In the genomic region with DNA sequence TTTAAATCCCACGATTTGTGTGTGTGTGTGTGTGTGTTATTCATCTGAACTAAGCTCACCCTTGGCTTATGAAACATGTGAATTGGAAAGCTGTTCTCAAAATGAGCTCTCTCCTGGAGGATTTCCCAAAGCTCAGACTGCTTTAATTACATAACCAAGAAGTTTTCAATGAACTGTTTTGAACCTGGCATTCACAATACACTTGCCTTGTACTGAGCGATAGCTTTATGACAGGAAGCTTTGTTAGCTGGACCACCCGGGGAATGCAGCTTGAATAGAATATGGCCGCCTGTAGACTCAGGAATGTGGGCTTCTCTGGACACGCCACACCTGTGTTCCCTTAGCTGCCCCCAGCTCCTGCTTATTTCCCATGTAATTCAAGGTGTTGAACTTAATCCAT, we compare ENCODE assay signal across 21 cellular contexts.
DNase-seq lines count a peak whose midpoint lies in the region; ATAC-seq, FAIRE-seq and TF ChIP-seq lines count a peak whose summit lies in the region.
"Had no signal": no experiment of that assay in that cellular context is flagged by ENCODE, and none has a peak within 500 bp of the region (broad histone marks: within the 10 kb centered on the region; RNA-seq: fewer than 3 reads in every experiment).

No MANE protein-coding gene starts in this region.

- H3K9ac ChIP-seq in GM23248, result no peak overlapping the region
- no peak overlapping the region for H3K9ac ChIP-seq in astrocyte (ENCODE audit: low read length)
- H3K9ac ChIP-seq in HepG2 (ENCODE audit: insufficient read depth, low read depth, low read length), result no peak overlapping the region
- H3K9ac ChIP-seq: BLaER1 had no signal

- no peak for ATAC-seq in GM21515 (IDR thresholded peaks at IDR 0.05; ENCODE audit: unreplicated experiment)
- no peak for ATAC-seq in HepG2
- ATAC-seq: left lobe of liver, PC-3 had no signal

- CTCF ChIA-PET in HepG2 (lab: Yijun Ruan, JAX; ENCODE audit: low intra/inter-chr PET ratio, low total read pairs), result no interaction called here

- H3K27me3 ChIP-seq in GM23248 (replicated peaks; ENCODE audit: insufficient read depth) (no peaks in the 10 kb centered on the region), astrocyte (ENCODE audit: insufficient read depth, low read length) (no peaks in the 10 kb centered on the region), HepG2 (ENCODE audit: control insufficient read depth in 1 of 2, insufficient read depth in 2 of 2, low read length in 2 of 2) (no peaks in the 10 kb centered on the region)
- H3K27me3 ChIP-seq: BLaER1, esophagus muscularis mucosa, tibial nerve had no signal

- H2AFZ ChIP-seq in GM23248, result no peak overlapping the region
- no peak overlapping the region for H2AFZ ChIP-seq in astrocyte (ENCODE audit: low read depth, low read length)
- no peak overlapping the region for H2AFZ ChIP-seq in HepG2 (ENCODE audit: low read length)

- no peak overlapping the region for H3K4me3 ChIP-seq in GM23248
- H3K4me3 ChIP-seq in astrocyte (ENCODE audit: insufficient read depth, low read depth, low read length), result no peak overlapping the region
- H3K4me3 ChIP-seq in fibroblast of the aortic adventitia (ENCODE audit: low read depth, low read length), result no peak overlapping the region
- H3K4me3 ChIP-seq in HepG2 (replicated peaks in 1 of 3; ENCODE audit: insufficient read depth in 1 of 3, low read depth in 2 of 3, low read length in 3 of 3), result no peak overlapping the region
- H3K4me3 ChIP-seq: BLaER1, dorsolateral prefrontal cortex, esophagus muscularis mucosa, SK-N-MC, tibial nerve had no signal

- no peaks in the 10 kb centered on the region for H3K4me1 Mint-ChIP-seq in astrocyte (ENCODE audit: low read depth, unreplicated experiment)

- no peaks in the 10 kb centered on the region for H3K36me3 Mint-ChIP-seq in astrocyte (ENCODE audit: low read depth, unreplicated experiment)

- no peaks in the 10 kb centered on the region for H3K4me1 ChIP-seq in GM23248 (ENCODE audit: insufficient read depth)
- H3K4me1 ChIP-seq in astrocyte (ENCODE audit: insufficient read depth, low read length), result no peaks in the 10 kb centered on the region
- H3K4me1 ChIP-seq in HepG2 (ENCODE audit: insufficient read depth, low read length), result no peaks in the 10 kb centered on the region
- H3K4me1 ChIP-seq: BLaER1 had no signal

- in situ Hi-C loops in GM23248 (cut with MboI) (no loop called here), HepG2 (cut with HindIII; ENCODE audit: extremely low pct_ligation_motif_present, low pct_unique_long_range_greater_than_20kb) (no loop called here)

- H3K27ac ChIP-seq in GM23248, result no peak overlapping the region
- no peak overlapping the region for H3K27ac ChIP-seq in astrocyte (ENCODE audit: low read depth, low read length)
- H3K27ac ChIP-seq in HepG2 (ENCODE audit: extremely low read length, insufficient read depth, low read length), result no peak overlapping the region
- H3K27ac ChIP-seq: BLaER1, dorsolateral prefrontal cortex, esophagus muscularis mucosa, SK-N-MC had no signal

- POLR2A ChIA-PET in HepG2 (lab: Yijun Ruan, JAX), result no interaction called here

- no peaks in the 10 kb centered on the region for H3K27me3 Mint-ChIP-seq in astrocyte (ENCODE audit: low read depth, unreplicated experiment)

- H3K36me3 ChIP-seq in GM23248 (ENCODE audit: low read depth) (no peaks in the 10 kb centered on the region), astrocyte (ENCODE audit: insufficient read depth, low read length) (no peaks in the 10 kb centered on the region), HepG2 (replicated peaks in 1 of 2; ENCODE audit: control insufficient read depth in 1 of 2, insufficient read depth in 2 of 2, low read length in 2 of 2) (no peaks in the 10 kb centered on the region)
- H3K36me3 ChIP-seq: BLaER1, esophagus muscularis mucosa, tibial nerve had no signal

- TF ChIP-seq POLR2A in HepG2 (IDR thresholded peaks at IDR 0.05; ENCODE audit: insufficient read depth in 1 of 2, low read depth in 2 of 2, low read length in 2 of 2), result no peak

- no peak for TF ChIP-seq RAD21 in HepG2 (CRISPR knock-in tag; IDR thresholded peaks at IDR 0.05)

- H3K4me3 Mint-ChIP-seq in astrocyte (ENCODE audit: unreplicated experiment), result no peak overlapping the region

- H3K9me3 ChIP-seq in GM23248 (ENCODE audit: low read depth), result no peaks in the 10 kb centered on the region
- H3K9me3 ChIP-seq in astrocyte (ENCODE audit: insufficient read depth, low read depth, low read length), result no peaks in the 10 kb centered on the region
- H3K9me3 ChIP-seq in HepG2 (ENCODE audit: low read length), result no peaks in the 10 kb centered on the region; the same call in 1 of the 2 replicates

- TF ChIP-seq CTCF in astrocyte (IDR thresholded peaks at IDR 0.05; ENCODE audit: insufficient read depth, low read depth, low read length) (no peak), fibroblast of the aortic adventitia (IDR thresholded peaks at IDR 0.05; ENCODE audit: insufficient read depth, low read length) (no peak), HepG2 (CRISPR knock-in tag; IDR thresholded peaks at IDR 0.05) (no peak)

- intact Hi-C loops in HepG2 (cut with micrococcal nuclease; ENCODE audit: unreplicated experiment), result no loop called here

- DNase-seq in GM23248, result peak; percentile 15
- peak; percentile 35 for DNase-seq in astrocyte (ENCODE audit: low read depth)
- peak; percentile 77 for DNase-seq in fibroblast of the aortic adventitia (ENCODE audit: low read depth)
- DNase-seq in putamen (ENCODE audit: low spot score), result peak; percentile 30
- no peak for DNase-seq in DMS79 treated with DMSO at 0.1 percent for 48 hours (lab: John Stamatoyannopoulos, UW)
- DNase-seq in stimulated activated CD4-positive, alpha-beta T cell treated with anti-CD3 and anti-CD28 coated beads, Interleukin-4, amount 100 ng/mL, for 4 hours, result no peak
- no peak for DNase-seq in HepG2 (ENCODE audit: low spot score)
- DNase-seq: DMS 273 treated with DMSO at 0.1 percent for 48 hours, dorsolateral prefrontal cortex, NCI-H2171, NCI-H774, PC-3, posterior cingulate gyrus, T1000 had no signal

- no peak overlapping the region for H3K27ac Mint-ChIP-seq in astrocyte (ENCODE audit: unreplicated experiment)

- H3K9me3 Mint-ChIP-seq in astrocyte (ENCODE audit: unreplicated experiment), result peaks cover 7% of the 10 kb centered on the region

- H3K9me2 ChIP-seq in GM23248 (ENCODE audit: insufficient read depth), result no peaks in the 10 kb centered on the region

- no peak for TF ChIP-seq EP300 in HepG2 (IDR thresholded peaks at IDR 0.05; ENCODE audit: low read depth in 2 of 2, low read length in 2 of 2)
- TF ChIP-seq EP300 in HepG2 (CRISPR knock-in tag; IDR thresholded peaks at IDR 0.05; ENCODE audit: borderline replicate concordance), result no peak

- no peak overlapping the region for H3K4me2 ChIP-seq in GM23248 (ENCODE audit: unreplicated experiment)
- H3K4me2 ChIP-seq in astrocyte (ENCODE audit: low read length), result no peak overlapping the region
- no peak overlapping the region for H3K4me2 ChIP-seq in HepG2 (ENCODE audit: low read depth, low read length)
- H3K4me2 ChIP-seq: BLaER1 had no signal

- H3K79me2 ChIP-seq in GM23248 (ENCODE audit: insufficient read depth) (no peaks in the 10 kb centered on the region), astrocyte (ENCODE audit: insufficient read depth, low read length) (no peaks in the 10 kb centered on the region), HepG2 (ENCODE audit: insufficient read depth, low read length) (no peaks in the 10 kb centered on the region)

- no TSS peak for BruUV-seq in HepG2 (replicated peaks; lab: Mats Ljungman, UMichigan)

- H4K20me1 ChIP-seq in GM23248 (ENCODE audit: insufficient read depth) (no peaks in the 10 kb centered on the region), astrocyte (ENCODE audit: insufficient read depth, low read length) (no peaks in the 10 kb centered on the region), HepG2 (ENCODE audit: insufficient read depth, low read length) (no peaks in the 10 kb centered on the region)
- H4K20me1 ChIP-seq: BLaER1 had no signal

- 31 to 34% methylated on average over 5 of the region's 5 CpGs for WGBS in GM23248 (ENCODE audit: low coverage in 1 of 2, low lambda C conversion rate in 2 of 2, missing lambda C conversion rate in 2 of 2), 2 experiments
- WGBS in HepG2 (ENCODE audit: low lambda C conversion rate), result 25% methylated on average over 5 of the region's 5 CpGs

- no peaks in the 10 kb centered on the region for H3F3A ChIP-seq in GM23248 (ENCODE audit: insufficient read depth)

- FAIRE-seq in astrocyte (lab: Jason Lieb, UNC), result no peak
- no peak for FAIRE-seq in HepG2 (lab: Jason Lieb, UNC)
- FAIRE-seq: GM19239 had no signal

TF ChIP-seq in HepG2, 621 proteins besides CTCF, POLR2A, EP300 and RAD21 (continues in another document):
- no peak for TF ChIP-seq FOXO1 (CRISPR knock-in tag; IDR thresholded peaks at IDR 0.05)
- TF ChIP-seq NCOR1 (IDR thresholded peaks at IDR 0.05; ENCODE audit: borderline replicate concordance, low read length), result no peak
- TF ChIP-seq ZNF747 (CRISPR knock-in tag; IDR thresholded peaks at IDR 0.05; ENCODE audit: borderline replicate concordance), result no peak
- no peak for TF ChIP-seq FOXP1 (IDR thresholded peaks at IDR 0.05)
- TF ChIP-seq FOXP1 (CRISPR knock-in tag; IDR thresholded peaks at IDR 0.05), result no peak
- no peak for TF ChIP-seq GABPB1 (CRISPR knock-in tag; IDR thresholded peaks at IDR 0.05)
- no peak for TF ChIP-seq GTF2F1 (IDR thresholded peaks at IDR 0.05; ENCODE audit: low read length)
- TF ChIP-seq ZNF337 (CRISPR knock-in tag; IDR thresholded peaks at IDR 0.05; ENCODE audit: borderline replicate concordance, low read depth), result no peak
- no peak for TF ChIP-seq THYN1 (CRISPR knock-in tag; IDR thresholded peaks at IDR 0.05; ENCODE audit: borderline replicate concordance, low read depth)
- TF ChIP-seq, protein P1, sequence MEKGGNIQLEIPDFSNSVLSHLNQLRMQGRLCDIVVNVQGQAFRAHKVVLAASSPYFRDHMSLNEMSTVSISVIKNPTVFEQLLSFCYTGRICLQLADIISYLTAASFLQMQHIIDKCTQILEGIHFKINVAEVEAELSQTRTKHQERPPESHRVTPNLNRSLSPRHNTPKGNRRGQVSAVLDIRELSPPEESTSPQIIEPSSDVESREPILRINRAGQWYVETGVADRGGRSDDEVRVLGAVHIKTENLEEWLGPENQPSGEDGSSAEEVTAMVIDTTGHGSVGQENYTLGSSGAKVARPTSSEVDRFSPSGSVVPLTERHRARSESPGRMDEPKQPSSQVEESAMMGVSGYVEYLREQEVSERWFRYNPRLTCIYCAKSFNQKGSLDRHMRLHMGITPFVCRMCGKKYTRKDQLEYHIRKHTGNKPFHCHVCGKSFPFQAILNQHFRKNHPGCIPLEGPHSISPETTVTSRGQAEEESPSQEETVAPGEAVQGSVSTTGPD (CRISPR knock-in tag; IDR thresholded peaks at IDR 0.05), result no peak
- no peak for TF ChIP-seq SIX4 (CRISPR knock-in tag; IDR thresholded peaks at IDR 0.05)
- TF ChIP-seq ZNF121 (CRISPR knock-in tag; IDR thresholded peaks at IDR 0.05), result no peak
- TF ChIP-seq ZNF101 (CRISPR knock-in tag; IDR thresholded peaks at IDR 0.05; ENCODE audit: borderline replicate concordance, low read depth), result no peak

Comparison
In these comparisons a context has a peak if more than half of its experiments do, and no peak if none do; other contexts are left out.
1. DNase-seq: peak in GM23248 (single experiment), astrocyte (single experiment), fibroblast of the aortic adventitia (single experiment) and putamen (single experiment); none in DMS79 treated with DMSO at 0.1 percent for 48 hours (single experiment), stimulated activated CD4-positive, alpha-beta T cell treated with anti-CD3 and anti-CD28 coated beads, Interleukin-4, amount 100 ng/mL, for 4 hours (0 of 2) and HepG2 (single experiment).